7 cellular contexts compared by ENCODE assay signal in the genomic region with DNA sequence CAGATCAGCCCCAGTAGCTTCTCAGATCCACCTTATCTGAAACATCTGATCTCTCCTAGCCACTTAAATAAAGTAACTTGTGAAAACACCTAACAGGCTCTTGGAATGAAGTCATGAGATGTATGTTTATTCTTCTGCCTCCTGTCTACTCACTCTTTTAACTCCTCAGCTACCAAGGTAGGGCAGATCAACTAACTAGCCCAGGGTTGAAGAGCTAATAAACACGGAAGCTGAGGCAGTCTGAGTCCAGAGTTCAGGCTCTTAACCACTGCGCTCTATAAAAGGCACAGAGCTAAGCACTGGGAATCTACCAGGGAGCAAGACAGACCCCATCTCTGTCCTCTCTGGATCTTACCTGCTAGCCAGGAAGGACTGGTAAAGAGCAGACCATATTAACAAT. TPM values are rescaled to one million over a fixed set of nuclear protein-coding genes. Genes with fewer than 3 reads are reported as not detected.
A peak's percentile ranks its signal among the peaks of the same experiment; 100 is the strongest.
DNase-seq lines count a peak whose midpoint lies in the region; TF ChIP-seq lines count a peak whose summit lies in the region.
"Not testable (repeated sequence)": the region's sequence is repeated elsewhere in the genome, so short reads cannot be mapped to it uniquely, and the experiment has no call there.

No MANE protein-coding gene starts in this region.

- H3K4me3 Mint-ChIP-seq in T-helper 2 cell treated with Interferon-gamma antibody and Interleukin-4, amounts not matched to agents 5 μg/mL and 100 μg/mL, for 36 hours = peak overlapping the region; percentile 17
- not testable (repeated sequence) for H3K4me3 Mint-ChIP-seq in mesothelial cell of epicardium, nephron progenitor cell

- H3K9me3 Mint-ChIP-seq in T-helper 2 cell treated with Interferon-gamma antibody and Interleukin-4, amounts not matched to agents 5 μg/mL and 100 μg/mL, for 36 hours = peaks cover 17% of the 10 kb centered on the region
- H3K9me3 Mint-ChIP-seq in mesothelial cell of epicardium (peaks cover 12% of the 10 kb centered on the region), nephron progenitor cell (peaks cover 11% of the 10 kb centered on the region)

- H3K36me3 Mint-ChIP-seq in T-helper 2 cell treated with Interferon-gamma antibody and Interleukin-4, amounts not matched to agents 5 μg/mL and 100 μg/mL, for 36 hours (ENCODE audit: low read depth) = peaks cover 40% of the 10 kb centered on the region
- peaks cover 21% of the 10 kb centered on the region for H3K36me3 Mint-ChIP-seq in mesothelial cell of epicardium
- peaks cover 45% of the 10 kb centered on the region for H3K36me3 Mint-ChIP-seq in nephron progenitor cell (ENCODE audit: low read depth)

- DNase-seq in DMS53 treated with DMSO at 0.1 percent for 48 hours (lab: John Stamatoyannopoulos, UW; ENCODE audit: unreplicated experiment) (peak; percentile 71), HT-29 (ENCODE audit: low spot score) (peak; percentile 76), amniotic epithelial cell (ENCODE audit: low read depth) (peak; percentile 34), iris pigment epithelial cell (ENCODE audit: low read depth) (peak; percentile 41)
- not testable (repeated sequence) for DNase-seq in T-helper 2 cell treated with Interferon-gamma antibody and Interleukin-4, amounts not matched to agents 5 μg/mL and 100 μg/mL, for 36 hours (ENCODE audit: low spot score); mesothelial cell of epicardium (ENCODE audit: low spot score in 2 of 2, unreplicated experiment in 2 of 2); nephron progenitor cell

- H3K27me3 Mint-ChIP-seq in T-helper 2 cell treated with Interferon-gamma antibody and Interleukin-4, amounts not matched to agents 5 μg/mL and 100 μg/mL, for 36 hours (ENCODE audit: low read depth); mesothelial cell of epicardium (ENCODE audit: low read depth); nephron progenitor cell (ENCODE audit: low read depth, poor library complexity): not testable (repeated sequence)

- H3K27ac Mint-ChIP-seq in T-helper 2 cell treated with Interferon-gamma antibody and Interleukin-4, amounts not matched to agents 5 μg/mL and 100 μg/mL, for 36 hours = peak overlapping the region; percentile 53
- H3K27ac Mint-ChIP-seq in mesothelial cell of epicardium = peak overlapping the region; percentile 74
- peak overlapping the region; percentile 44 for H3K27ac Mint-ChIP-seq in nephron progenitor cell

- not testable (repeated sequence) for TF ChIP-seq CTCF in mesothelial cell of epicardium (IDR thresholded peaks at IDR 0.05; ENCODE audit: unreplicated experiment); nephron progenitor cell (IDR thresholded peaks at IDR 0.05)

- H3K4me1 Mint-ChIP-seq in T-helper 2 cell treated with Interferon-gamma antibody and Interleukin-4, amounts not matched to agents 5 μg/mL and 100 μg/mL, for 36 hours (ENCODE audit: low read depth) = peaks cover 67% of the 10 kb centered on the region
- H3K4me1 Mint-ChIP-seq in mesothelial cell of epicardium (peaks cover 68% of the 10 kb centered on the region), nephron progenitor cell (peaks cover 29% of the 10 kb centered on the region)

RNA-seq across cellular contexts. Expression of a gene that starts 37.1 kb away (rescaled TPM):
- 28.0 and 32.0 TPM in 2 replicates for total RNA-seq in HT-29 (2014; rRNA removed; shearing (Covaris generic))
- 66.1 to 67.4 TPM (median 66.5 TPM) in 3 replicates for total RNA-seq in mesothelial cell of epicardium
